ENCODE assay signal across 16 cellular contexts in genomic region chr7:45446195-45446944, GRCh38.
DNase-seq lines count a peak whose midpoint lies in the region; ATAC-seq and TF ChIP-seq lines count a peak whose summit lies in the region.
"Had no signal": no experiment of that assay in that cellular context is flagged by ENCODE, and none has a peak within 500 bp of the region (broad histone marks: within the 10 kb centered on the region; RNA-seq: fewer than 3 reads in every experiment).

No MANE protein-coding gene starts in this region.

- peak; percentile 29 to 32 for DNase-seq in activated T-cell treated with anti-CD3 and anti-CD28 coated beads, Interleukin-2, amount 50 U/mL, for 72 hours
- DNase-seq in activated T-cell treated with anti-CD3 and anti-CD28 coated beads, Interleukin-2, amount 50 U/mL, for 4 hours = no peak
- DNase-seq in PC-3 (peak; percentile 67), glutamatergic neuron (no peak), upper lobe of left lung (no peak)
- DNase-seq in stimulated activated effector memory CD8-positive, alpha-beta T cell treated with anti-CD3 and anti-CD28 coated beads, Interleukin-12 subunit alpha, Interleukin-12 subunit beta, amount 100 ng/mL, for 72 hours (ENCODE audit: low spot score in 2 of 2) = no peak
- DNase-seq: ACHN, adrenal gland, DMS53, mesenchymal stem cell, NCI-H2029, OCI-M1 had no signal

- no peak for TF ChIP-seq EP300 in upper lobe of left lung (IDR thresholded peaks at IDR 0.05)

- peaks cover 11% of the 10 kb centered on the region for H3K4me1 Mint-ChIP-seq in activated T-cell treated with anti-CD3 and anti-CD28 coated beads, Interleukin-2, amount 50 U/mL, for 72 hours (ENCODE audit: low read depth)
- H3K4me1 Mint-ChIP-seq in activated T-cell treated with anti-CD3 and anti-CD28 coated beads, Interleukin-2, amount 50 U/mL, for 4 hours (ENCODE audit: low read depth) = no peaks in the 10 kb centered on the region
- no peaks in the 10 kb centered on the region for H3K4me1 Mint-ChIP-seq in stimulated activated effector memory CD8-positive, alpha-beta T cell treated with anti-CD3 and anti-CD28 coated beads, Interleukin-12 subunit alpha, Interleukin-12 subunit beta, amount 100 ng/mL, for 72 hours
- no peaks in the 10 kb centered on the region for H3K4me1 Mint-ChIP-seq in glutamatergic neuron (ENCODE audit: low read depth, unreplicated experiment)
- H3K4me1 Mint-ChIP-seq: IgD-negative memory B cell had no signal

- H3K4me2 ChIP-seq in PC-3 (ENCODE audit: low read length) = 0 out of 2 replicates have a peak overlapping the region, but pooled peaks have one; percentile 7

- no peak overlapping the region for H3K27ac Mint-ChIP-seq in activated T-cell treated with anti-CD3 and anti-CD28 coated beads, Interleukin-2, amount 50 U/mL, for 72 hours
- H3K27ac Mint-ChIP-seq in stimulated activated effector memory CD8-positive, alpha-beta T cell treated with anti-CD3 and anti-CD28 coated beads, Interleukin-12 subunit alpha, Interleukin-12 subunit beta, amount 100 ng/mL, for 72 hours = no peak overlapping the region
- no peak overlapping the region for H3K27ac Mint-ChIP-seq in glutamatergic neuron (ENCODE audit: unreplicated experiment)
- H3K27ac Mint-ChIP-seq: IgD-negative memory B cell had no signal

- no TSS peak for BruUV-seq in PC-3 (replicated peaks; lab: Mats Ljungman, UMichigan)

- no peaks in the 10 kb centered on the region for H3K9me2 ChIP-seq in PC-3 (replicated peaks; ENCODE audit: low read length)

- H3K9me3 Mint-ChIP-seq in activated T-cell treated with anti-CD3 and anti-CD28 coated beads, Interleukin-2, amount 50 U/mL, for 72 hours = no peaks in the 10 kb centered on the region
- H3K9me3 Mint-ChIP-seq in activated T-cell treated with anti-CD3 and anti-CD28 coated beads, Interleukin-2, amount 50 U/mL, for 4 hours = no peaks in the 10 kb centered on the region
- H3K9me3 Mint-ChIP-seq in stimulated activated effector memory CD8-positive, alpha-beta T cell treated with anti-CD3 and anti-CD28 coated beads, Interleukin-12 subunit alpha, Interleukin-12 subunit beta, amount 100 ng/mL, for 72 hours = no peaks in the 10 kb centered on the region
- no peaks in the 10 kb centered on the region for H3K9me3 Mint-ChIP-seq in glutamatergic neuron (ENCODE audit: unreplicated experiment)

- H3K27ac ChIP-seq in PC-3 (ENCODE audit: low read length) = peak overlapping the region; percentile 52
- H3K27ac ChIP-seq in upper lobe of left lung = no peak overlapping the region
- H3K27ac ChIP-seq: adrenal gland, parathyroid adenoma had no signal

- H3K9me3 ChIP-seq in PC-3 (ENCODE audit: low read length) (no peaks in the 10 kb centered on the region), upper lobe of left lung (no peaks in the 10 kb centered on the region)
- H3K9me3 ChIP-seq: adrenal gland had no signal

- H3K36me3 ChIP-seq in PC-3 (ENCODE audit: low read depth, low read length) = no peaks in the 10 kb centered on the region
- no peaks in the 10 kb centered on the region for H3K36me3 ChIP-seq in upper lobe of left lung
- H3K36me3 ChIP-seq: adrenal gland had no signal

- peaks cover 31% of the 10 kb centered on the region for H3K27me3 Mint-ChIP-seq in activated T-cell treated with anti-CD3 and anti-CD28 coated beads, Interleukin-2, amount 50 U/mL, for 72 hours (ENCODE audit: low read depth)
- peaks cover 4% of the 10 kb centered on the region for H3K27me3 Mint-ChIP-seq in activated T-cell treated with anti-CD3 and anti-CD28 coated beads, Interleukin-2, amount 50 U/mL, for 4 hours (ENCODE audit: low read depth)
- no peaks in the 10 kb centered on the region for H3K27me3 Mint-ChIP-seq in glutamatergic neuron (ENCODE audit: unreplicated experiment)

- POLR2A ChIA-PET in PC-3 (lab: Charles Lee; ENCODE audit: unreplicated experiment) = no interaction called here

- CTCF ChIA-PET in PC-3 (lab: Charles Lee) = no interaction called here

- no peaks in the 10 kb centered on the region for H3F3A ChIP-seq in PC-3 (ENCODE audit: low read length, unreplicated experiment)

- H3K4me3 Mint-ChIP-seq in activated T-cell treated with anti-CD3 and anti-CD28 coated beads, Interleukin-2, amount 50 U/mL, for 72 hours = peak overlapping the region in 1 of 2 donors; percentile 2
- H3K4me3 Mint-ChIP-seq in activated T-cell treated with anti-CD3 and anti-CD28 coated beads, Interleukin-2, amount 50 U/mL, for 4 hours = no peak overlapping the region
- H3K4me3 Mint-ChIP-seq in stimulated activated effector memory CD8-positive, alpha-beta T cell treated with anti-CD3 and anti-CD28 coated beads, Interleukin-12 subunit alpha, Interleukin-12 subunit beta, amount 100 ng/mL, for 72 hours = no peak overlapping the region
- no peak overlapping the region for H3K4me3 Mint-ChIP-seq in glutamatergic neuron (ENCODE audit: unreplicated experiment)
- H3K4me3 Mint-ChIP-seq: IgD-negative memory B cell had no signal

- no peaks in the 10 kb centered on the region for H4K20me1 ChIP-seq in PC-3 (ENCODE audit: low read length)

- H3K4me3 ChIP-seq in PC-3 (ENCODE audit: low read length) = no peak overlapping the region
- no peak overlapping the region for H3K4me3 ChIP-seq in upper lobe of left lung
- H3K4me3 ChIP-seq: adrenal gland had no signal

- 76 to 77% methylated on average over 2 of the region's 2 CpGs for WGBS in upper lobe of left lung, 2 donors

- intact Hi-C loops in PC-3 (cut with micrococcal nuclease) = no loop called here

- ATAC-seq in activated T-cell treated with anti-CD3 and anti-CD28 coated beads, Interleukin-2, amount 50 U/mL, for 72 hours (replicated peaks in 1 of 2) = peak; percentile 89 to 95
- no peak for ATAC-seq in activated T-cell treated with anti-CD3 and anti-CD28 coated beads, Interleukin-2, amount 50 U/mL, for 4 hours
- ATAC-seq in HG02870 (IDR thresholded peaks at IDR 0.05; ENCODE audit: unreplicated experiment) = peak; percentile 69
- peak; percentile 73 for ATAC-seq in PC-3
- peak; percentile 67 for ATAC-seq in stimulated activated effector memory CD8-positive, alpha-beta T cell treated with anti-CD3 and anti-CD28 coated beads, Interleukin-12 subunit alpha, Interleukin-12 subunit beta, amount 100 ng/mL, for 72 hours
- ATAC-seq in upper lobe of left lung (ENCODE audit: low FRiP score in 2 of 2) = no peak
- ATAC-seq in GM21737 (IDR thresholded peaks at IDR 0.05; ENCODE audit: unreplicated experiment) = no peak

- H3K36me3 Mint-ChIP-seq in activated T-cell treated with anti-CD3 and anti-CD28 coated beads, Interleukin-2, amount 50 U/mL, for 72 hours (ENCODE audit: insufficient read depth in 2 of 2) = peaks cover 0 to 1% of the 10 kb centered on the region in 2 donors
- H3K36me3 Mint-ChIP-seq in activated T-cell treated with anti-CD3 and anti-CD28 coated beads, Interleukin-2, amount 50 U/mL, for 4 hours (ENCODE audit: insufficient read depth) = no peaks in the 10 kb centered on the region
- H3K36me3 Mint-ChIP-seq in stimulated activated effector memory CD8-positive, alpha-beta T cell treated with anti-CD3 and anti-CD28 coated beads, Interleukin-12 subunit alpha, Interleukin-12 subunit beta, amount 100 ng/mL, for 72 hours = no peaks in the 10 kb centered on the region
- no peaks in the 10 kb centered on the region for H3K36me3 Mint-ChIP-seq in glutamatergic neuron (ENCODE audit: unreplicated experiment)
- H3K36me3 Mint-ChIP-seq: IgD-negative memory B cell had no signal

- no peaks in the 10 kb centered on the region for H3K79me2 ChIP-seq in PC-3 (ENCODE audit: low read length)
- H3K79me2 ChIP-seq: parathyroid adenoma had no signal

- TF ChIP-seq CTCF in PC-3 (conservative IDR thresholded peaks at IDR 0.05; ENCODE audit: low read depth, low read length) (no peak), glutamatergic neuron (IDR thresholded peaks at IDR 0.05; ENCODE audit: partially characterized antibody, unreplicated experiment) (no peak), upper lobe of left lung (IDR thresholded peaks at IDR 0.05) (no peak)

- no peak for TF ChIP-seq POLR2A in upper lobe of left lung (IDR thresholded peaks at IDR 0.05)

- H3K27me3 ChIP-seq in PC-3 (ENCODE audit: low read length) = no peaks in the 10 kb centered on the region
- H3K27me3 ChIP-seq in upper lobe of left lung = no peaks in the 10 kb centered on the region
- H3K27me3 ChIP-seq: adrenal gland had no signal

- H3K9ac ChIP-seq in PC-3 (ENCODE audit: low read length) = 0 out of 2 replicates have a peak overlapping the region, but pooled peaks have one; percentile 3
- H3K9ac ChIP-seq: parathyroid adenoma had no signal

- H2AFZ ChIP-seq in PC-3 (ENCODE audit: low read length) = no peak overlapping the region
- H2AFZ ChIP-seq: parathyroid adenoma had no signal

- H3K4me1 ChIP-seq in PC-3 (ENCODE audit: insufficient read depth, low read length) (peaks cover 19% of the 10 kb centered on the region), upper lobe of left lung (no peaks in the 10 kb centered on the region)
- H3K4me1 ChIP-seq: adrenal gland, parathyroid adenoma had no signal

Comparison
In these comparisons a context has a peak if more than half of its experiments do, and no peak if none do; other contexts are left out.
1. ATAC-seq: peak in activated T-cell treated with anti-CD3 and anti-CD28 coated beads, Interleukin-2, amount 50 U/mL, for 72 hours (2 of 2), HG02870 (single experiment), PC-3 (single experiment) and stimulated activated effector memory CD8-positive, alpha-beta T cell treated with anti-CD3 and anti-CD28 coated beads, Interleukin-12 subunit alpha, Interleukin-12 subunit beta, amount 100 ng/mL, for 72 hours (single experiment); none in activated T-cell treated with anti-CD3 and anti-CD28 coated beads, Interleukin-2, amount 50 U/mL, for 4 hours (0 of 2), upper lobe of left lung (0 of 2) and GM21737 (single experiment).
2. DNase-seq: peak in activated T-cell treated with anti-CD3 and anti-CD28 coated beads, Interleukin-2, amount 50 U/mL, for 72 hours (2 of 2) and PC-3 (single experiment); none in activated T-cell treated with anti-CD3 and anti-CD28 coated beads, Interleukin-2, amount 50 U/mL, for 4 hours (single experiment), stimulated activated effector memory CD8-positive, alpha-beta T cell treated with anti-CD3 and anti-CD28 coated beads, Interleukin-12 subunit alpha, Interleukin-12 subunit beta, amount 100 ng/mL, for 72 hours (0 of 2), glutamatergic neuron (single experiment) and upper lobe of left lung (0 of 2).